Comparison of ENCODE assay signal across 2 cellular contexts in genomic region chr15:30885814-30886213, GRCh38.
TF ChIP-seq lines count a peak whose summit lies in the region.

No MANE protein-coding gene starts in this region.

TF ChIP-seq in IMR-90, 13 proteins besides CTCF, POLR2A, EP300 and RAD21:
- TF ChIP-seq FOS (IDR thresholded peaks at IDR 0.05; ENCODE audit: low read depth, low read length): no peak
- no peak for TF ChIP-seq MAFK (IDR thresholded peaks at IDR 0.05; ENCODE audit: low read depth, low read length)
- no peak for TF ChIP-seq CEBPB (IDR thresholded peaks at IDR 0.05; ENCODE audit: low read depth, low read length)
- TF ChIP-seq RCOR1 (IDR thresholded peaks at IDR 0.05; ENCODE audit: insufficient replicate concordance, low read length): no peak
- TF ChIP-seq ELK1 (IDR thresholded peaks at IDR 0.05; ENCODE audit: borderline replicate concordance, low read depth, low read length): no peak
- TF ChIP-seq MXI1 (IDR thresholded peaks at IDR 0.05; ENCODE audit: borderline replicate concordance, low read depth, low read length): no peak
- no peak for TF ChIP-seq NFE2L2 (IDR thresholded peaks at IDR 0.05; ENCODE audit: low read depth, low read length)
- TF ChIP-seq USF2 (IDR thresholded peaks at IDR 0.05; ENCODE audit: low read depth, low read length): no peak
- TF ChIP-seq BHLHE40 (IDR thresholded peaks at IDR 0.05; ENCODE audit: low read depth, low read length): no peak
- TF ChIP-seq SMC3 (IDR thresholded peaks at IDR 0.05; ENCODE audit: low read depth, low read length): no peak
- no peak for TF ChIP-seq CHD1 (IDR thresholded peaks at IDR 0.05; ENCODE audit: low read depth, low read length)
- no peak for TF ChIP-seq RFX5 (IDR thresholded peaks at IDR 0.05; ENCODE audit: low read depth, low read length)
- no peak for TF ChIP-seq MAZ (IDR thresholded peaks at IDR 0.05; ENCODE audit: borderline replicate concordance, low read depth, low read length)

TF ChIP-seq in GM12878, 131 proteins besides CTCF, POLR2A, EP300 and RAD21:
- TF ChIP-seq RELA (IDR thresholded peaks at IDR 0.05; ENCODE audit: borderline replicate concordance, partially characterized antibody) (no peak), REST (IDR thresholded peaks at IDR 0.05; ENCODE audit: low read depth, low read length) (peak; percentile 88), RUNX3 (IDR thresholded peaks at IDR 0.05; ENCODE audit: low read length) (no peak), CREM (IDR thresholded peaks at IDR 0.05; ENCODE audit: low read depth) (no peak), BMI1 (IDR thresholded peaks at IDR 0.05; ENCODE audit: borderline replicate concordance) (no peak)
TF ChIP-seq in GM12878: peak in this region for 1.
